Comparison of ENCODE assay signal across 33 cellular contexts in the genomic region with DNA sequence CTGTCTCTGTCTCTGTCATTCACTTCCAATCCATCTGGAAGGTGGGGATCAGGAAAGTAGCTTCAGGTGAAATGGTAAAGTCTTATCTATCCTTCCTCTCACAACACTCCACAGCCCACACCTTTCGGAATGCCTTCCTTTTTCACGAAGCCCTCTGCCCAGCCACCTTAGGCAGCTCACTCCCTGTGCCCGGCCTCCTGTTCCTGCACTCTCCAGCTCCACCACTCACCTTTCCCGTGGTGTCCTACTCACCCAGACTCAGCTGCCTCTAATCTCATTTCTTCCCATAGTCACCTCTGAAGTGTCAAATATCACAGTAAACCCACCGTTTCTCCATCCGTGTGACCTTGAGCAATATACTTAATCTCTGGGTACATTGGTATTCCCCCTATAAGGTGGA.
"Had no signal": no experiment of that assay in that cellular context is flagged by ENCODE, and none has a peak within 500 bp of the region (broad histone marks: within the 10 kb centered on the region; RNA-seq: fewer than 3 reads in every experiment).

No MANE protein-coding gene starts in this region.

- DNase-seq: activated CD4-positive, alpha-beta memory T cell treated with anti-CD3 and anti-CD28 coated beads for 36 hours; activated CD4-positive, alpha-beta T cell treated with anti-CD3 and anti-CD28 coated beads for 36 hours; activated CD4-positive, alpha-beta T cell treated with anti-CD3 and anti-CD28 coated beads, Interleukin-2, amount 10 ng/mL, durations not matched to agents 24 days and 14 days; activated CD4-positive, CD25-positive, alpha-beta regulatory T cell; activated CD4-positive, CD25-positive, alpha-beta regulatory T cell treated with anti-CD3 and anti-CD28 coated beads, Interleukin-2, amount 50 U/mL, for 72 hours; activated CD8-positive, alpha-beta T cell treated with anti-CD3 and anti-CD28 coated beads, Interleukin-2, amount 10 ng/mL, durations not matched to agents 7 days and 5 days; activated effector memory CD4-positive, alpha-beta T cell treated with Interleukin-2 at 50 U/mL for 16 hours; activated gamma-delta T cell treated with Interleukin-2 at 50 U/mL for 16 hours; activated naive CD4-positive, alpha-beta T cell treated with Interleukin-2 at 50 U/mL for 16 hours; activated naive CD8-positive, alpha-beta T cell treated with anti-CD3 and anti-CD28 coated beads for 36 hours; activated naive CD8-positive, alpha-beta T cell treated with anti-CD3 and anti-CD28 coated beads, Interleukin-2, amount 50 U/mL, for 24 hours; activated T-cell treated with anti-CD3 and anti-CD28 coated beads, Interleukin-2, amount 50 U/mL, for 4 hours; adrenal gland; amygdala; aorta; cortex of kidney; dermis blood vessel endothelial cell; effector CD4-positive, alpha-beta T cell; effector memory CD8-positive, alpha-beta T cell; erythroblast; foreskin keratinocyte; gastrocnemius medialis; glutamatergic neuron; heart left ventricle; T-cell; T-helper 9 cell; WERI-Rb-1 had no signal

- H3K9me3 ChIP-seq: adrenal gland, gastrocnemius medialis had no signal

- H3K4me3 ChIP-seq: adrenal gland, body of pancreas, cardiac muscle cell, esophagus muscularis mucosa, gastrocnemius medialis, heart left ventricle had no signal

- H3K4me1 ChIP-seq: adrenal gland, body of pancreas, esophagus muscularis mucosa, gastrocnemius medialis, heart left ventricle had no signal

- H3K27ac Mint-ChIP-seq: activated CD4-positive, alpha-beta memory T cell treated with anti-CD3 and anti-CD28 coated beads for 36 hours; activated CD4-positive, alpha-beta T cell treated with anti-CD3 and anti-CD28 coated beads for 36 hours; activated CD4-positive, alpha-beta T cell treated with anti-CD3 and anti-CD28 coated beads, Interleukin-2, amount 10 ng/mL, durations not matched to agents 24 days and 14 days; activated CD8-positive, alpha-beta T cell treated with anti-CD3 and anti-CD28 coated beads, Interleukin-2, amount 10 ng/mL, durations not matched to agents 7 days and 5 days; activated naive CD4-positive, alpha-beta T cell treated with anti-CD3 and anti-CD28 coated beads, Interleukin-2, amount 50 U/mL, for 24 hours; activated naive CD8-positive, alpha-beta T cell treated with anti-CD3 and anti-CD28 coated beads for 36 hours; activated naive CD8-positive, alpha-beta T cell treated with anti-CD3 and anti-CD28 coated beads, Interleukin-2, amount 50 U/mL, for 24 hours; activated T-helper 17 cell treated with anti-CD3 and anti-CD28 coated beads, Interleukin-2, amount 50 U/mL, for 72 hours; effector memory CD8-positive, alpha-beta T cell; T-cell; T-helper 1 cell treated with Interleukin-12 subunit alpha and Interleukin-12 subunit beta and Interleukin-4 antibody, amounts not matched to agents 30 μg/mL and 1 μg/mL, for 36 hours had no signal

- ATAC-seq: activated CD4-positive, alpha-beta T cell treated with anti-CD3 and anti-CD28 coated beads for 36 hours; activated CD8-positive, alpha-beta T cell treated with anti-CD3 and anti-CD28 coated beads, Interleukin-2, amount 10 ng/mL, durations not matched to agents 7 days and 5 days; activated naive CD8-positive, alpha-beta T cell treated with anti-CD3 and anti-CD28 coated beads, Interleukin-2, amount 50 U/mL, for 24 hours; activated T-cell treated with anti-CD3 and anti-CD28 coated beads, Interleukin-2, amount 50 U/mL, for 4 hours; activated T-helper 17 cell treated with anti-CD3 and anti-CD28 coated beads, Interleukin-2, amount 50 U/mL, for 72 hours; body of pancreas; effector memory CD8-positive, alpha-beta T cell; foreskin keratinocyte; gastrocnemius medialis; heart left ventricle; T-cell had no signal

- H3K36me3 ChIP-seq: adrenal gland, cardiac muscle cell, esophagus muscularis mucosa, gastrocnemius medialis, heart left ventricle, WERI-Rb-1 had no signal

- H3K27me3 ChIP-seq: adrenal gland, body of pancreas, cardiac muscle cell, esophagus muscularis mucosa, foreskin keratinocyte had no signal

- H3K4me3 Mint-ChIP-seq: activated CD4-positive, alpha-beta memory T cell treated with anti-CD3 and anti-CD28 coated beads for 36 hours; activated CD4-positive, alpha-beta T cell treated with anti-CD3 and anti-CD28 coated beads for 36 hours; activated CD4-positive, alpha-beta T cell treated with anti-CD3 and anti-CD28 coated beads, Interleukin-2, amount 10 ng/mL, durations not matched to agents 24 days and 14 days; activated CD8-positive, alpha-beta T cell treated with anti-CD3 and anti-CD28 coated beads, Interleukin-2, amount 10 ng/mL, durations not matched to agents 7 days and 5 days; activated naive CD4-positive, alpha-beta T cell treated with anti-CD3 and anti-CD28 coated beads, Interleukin-2, amount 50 U/mL, for 24 hours; activated naive CD8-positive, alpha-beta T cell treated with anti-CD3 and anti-CD28 coated beads for 36 hours; activated naive CD8-positive, alpha-beta T cell treated with anti-CD3 and anti-CD28 coated beads, Interleukin-2, amount 50 U/mL, for 24 hours; activated T-cell treated with anti-CD3 and anti-CD28 coated beads, Interleukin-2, amount 50 U/mL, for 4 hours; activated T-helper 17 cell treated with anti-CD3 and anti-CD28 coated beads, Interleukin-2, amount 50 U/mL, for 72 hours; effector memory CD8-positive, alpha-beta T cell; T-cell; T-helper 1 cell treated with Interleukin-12 subunit alpha and Interleukin-12 subunit beta and Interleukin-4 antibody, amounts not matched to agents 30 μg/mL and 1 μg/mL, for 36 hours had no signal

- H3K9me3 Mint-ChIP-seq: activated CD4-positive, alpha-beta T cell treated with anti-CD3 and anti-CD28 coated beads, Interleukin-2, amount 10 ng/mL, durations not matched to agents 24 days and 14 days; activated naive CD4-positive, alpha-beta T cell treated with anti-CD3 and anti-CD28 coated beads, Interleukin-2, amount 50 U/mL, for 24 hours; activated naive CD8-positive, alpha-beta T cell treated with anti-CD3 and anti-CD28 coated beads for 36 hours; activated T-cell treated with anti-CD3 and anti-CD28 coated beads, Interleukin-2, amount 50 U/mL, for 4 hours; effector memory CD8-positive, alpha-beta T cell; T-helper 1 cell treated with Interleukin-12 subunit alpha and Interleukin-12 subunit beta and Interleukin-4 antibody, amounts not matched to agents 30 μg/mL and 1 μg/mL, for 36 hours had no signal

- H3K4me1 Mint-ChIP-seq: activated CD4-positive, alpha-beta T cell treated with anti-CD3 and anti-CD28 coated beads for 36 hours; activated CD4-positive, alpha-beta T cell treated with anti-CD3 and anti-CD28 coated beads, Interleukin-2, amount 10 ng/mL, durations not matched to agents 24 days and 14 days; activated naive CD4-positive, alpha-beta T cell treated with anti-CD3 and anti-CD28 coated beads, Interleukin-2, amount 50 U/mL, for 24 hours; activated naive CD8-positive, alpha-beta T cell treated with anti-CD3 and anti-CD28 coated beads for 36 hours; activated naive CD8-positive, alpha-beta T cell treated with anti-CD3 and anti-CD28 coated beads, Interleukin-2, amount 50 U/mL, for 24 hours; activated T-helper 17 cell treated with anti-CD3 and anti-CD28 coated beads, Interleukin-2, amount 50 U/mL, for 72 hours; T-cell had no signal

- H3K27ac ChIP-seq: adrenal gland, body of pancreas, cardiac muscle cell, esophagus muscularis mucosa, foreskin keratinocyte, gastrocnemius medialis, heart left ventricle, WERI-Rb-1 had no signal

- H3K36me3 Mint-ChIP-seq: activated naive CD8-positive, alpha-beta T cell treated with anti-CD3 and anti-CD28 coated beads for 36 hours; T-cell had no signal
